7 cellular contexts compared by ENCODE assay signal in the genomic region with DNA sequence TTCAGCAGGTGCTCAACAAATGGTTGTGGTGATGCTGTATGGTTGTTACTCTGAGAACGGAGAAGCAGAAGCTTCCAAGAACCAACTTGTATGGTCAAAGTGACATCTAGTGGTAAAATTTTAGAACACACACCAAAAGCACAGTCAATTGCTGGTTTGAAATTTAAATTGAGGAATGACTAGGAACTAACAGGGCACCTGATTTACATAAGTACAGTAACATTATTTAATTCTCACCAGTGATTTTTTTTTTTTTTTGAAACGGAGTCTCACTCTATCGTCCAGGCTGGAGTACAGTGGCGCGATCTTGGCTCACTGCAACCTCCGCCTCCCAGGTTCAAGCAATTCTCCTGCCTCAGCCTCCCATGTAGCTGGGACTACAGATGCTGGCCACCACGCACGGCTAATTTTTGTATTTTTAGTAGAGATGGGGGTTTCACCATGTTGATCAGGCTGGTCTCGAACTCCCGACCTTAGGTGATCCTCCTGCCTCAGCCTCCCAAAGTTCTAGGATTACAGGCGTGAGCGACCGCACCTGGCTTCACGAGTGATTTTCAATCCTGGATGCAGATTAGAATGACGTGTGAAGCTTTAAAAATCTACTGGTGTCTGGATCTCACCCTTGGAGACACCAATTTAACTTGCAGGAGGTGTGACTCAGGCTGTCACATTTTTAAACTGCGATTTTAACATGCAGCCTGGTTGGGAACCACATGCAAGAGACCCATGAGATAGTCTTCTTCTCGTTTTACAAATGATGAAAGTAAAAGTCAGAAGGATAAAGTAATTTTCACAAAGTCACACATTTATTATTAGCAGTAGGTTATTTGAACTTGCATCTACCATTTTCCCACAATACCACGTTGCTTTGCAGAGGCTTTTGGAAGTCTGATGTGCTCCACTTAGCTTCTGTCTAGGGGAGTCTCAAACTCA. TPM values are rescaled to one million over a fixed set of nuclear protein-coding genes. Genes with fewer than 3 reads are reported as not detected.
DNase-seq lines count a peak whose midpoint lies in the region; ATAC-seq and TF ChIP-seq lines count a peak whose summit lies in the region.

No MANE protein-coding gene starts in this region.

- H3K9ac ChIP-seq in OCI-LY3 (ENCODE audit: low read length): no peak overlapping the region
- no peak overlapping the region for H3K9ac ChIP-seq in colonic mucosa (ENCODE audit: low read depth in 2 of 2, low read length in 2 of 2)

- H3K36me3 ChIP-seq in GM06990 (ENCODE audit: control insufficient read depth, insufficient read depth, low read length) (no peaks in the 10 kb centered on the region), OCI-LY3 (replicated peaks; ENCODE audit: low read depth, low read length) (no peaks in the 10 kb centered on the region), colonic mucosa (no peaks in the 10 kb centered on the region), lower lobe of right lung (no peaks in the 10 kb centered on the region)

- H3K79me2 ChIP-seq in OCI-LY3 (ENCODE audit: low read length): no peaks in the 10 kb centered on the region

- intact Hi-C loops in colonic mucosa (cut with DNase I) (loop anchor here (5.0 to 10.0 kb wide), 2 partner anchors 175 to 298 kb away; no protein-coding TSS in a partner anchor), lower lobe of right lung (cut with DNase I) (no loop called here)

- no peak overlapping the region for H3K4me2 ChIP-seq in OCI-LY3 (ENCODE audit: low read length)

- TF ChIP-seq CTCF in GM06990 (IDR thresholded peaks at IDR 0.05; ENCODE audit: insufficient read depth, low read length, poor library complexity, severe bottlenecking) (peak; percentile 55), OCI-LY3 (IDR thresholded peaks at IDR 0.05; ENCODE audit: low read depth, low read length) (peak; percentile 80), colonic mucosa (IDR thresholded peaks at IDR 0.05) (peak; percentile 53), lower lobe of right lung (IDR thresholded peaks at IDR 0.05) (peak; percentile 72)

- DNase-seq in GM06990 (ENCODE audit: extremely low read depth, insufficient read length) (peak; percentile 48), LHCN-M2 (ENCODE audit: low read depth) (peak; percentile 75), colonic mucosa (no peak), lower lobe of right lung (no peak)
- DNase-seq in activated naive CD4-positive, alpha-beta T cell treated with anti-CD3 and anti-CD28 coated beads, Interleukin-2, amount 50 U/mL, for 16 hours: no peak

- no peak overlapping the region for H3K27ac ChIP-seq in OCI-LY3 (ENCODE audit: low read length)
- H3K27ac ChIP-seq in colonic mucosa: no peak overlapping the region
- H3K27ac ChIP-seq in lower lobe of right lung: no peak overlapping the region

- H3K4me3 ChIP-seq in GM06990 (replicated peaks; ENCODE audit: low read depth, low read length) (no peak overlapping the region), OCI-LY3 (ENCODE audit: low read length) (no peak overlapping the region), colonic mucosa (no peak overlapping the region), lower lobe of right lung (no peak overlapping the region)

- H2AFZ ChIP-seq in OCI-LY3 (ENCODE audit: low read depth, low read length): no peak overlapping the region

- ATAC-seq in lower lobe of right lung (peak; percentile 81 to 85), GM21619 (IDR thresholded peaks at IDR 0.05; ENCODE audit: unreplicated experiment) (no peak)

- H3K9me3 ChIP-seq in OCI-LY3 (ENCODE audit: insufficient read depth, low read length) (no peaks in the 10 kb centered on the region), colonic mucosa (no peaks in the 10 kb centered on the region), lower lobe of right lung (no peaks in the 10 kb centered on the region)

- H4K20me1 ChIP-seq in OCI-LY3 (ENCODE audit: insufficient read depth, low read length): no peaks in the 10 kb centered on the region

- H3K4me1 ChIP-seq in OCI-LY3 (ENCODE audit: low read length): peaks cover 4% of the 10 kb centered on the region; the same call in 1 of the 2 replicates
- no peaks in the 10 kb centered on the region for H3K4me1 ChIP-seq in colonic mucosa
- peaks cover 12% of the 10 kb centered on the region for H3K4me1 ChIP-seq in lower lobe of right lung

- H3K27me3 ChIP-seq in GM06990 (replicated peaks; ENCODE audit: control insufficient read depth, insufficient read depth, low read length) (no peaks in the 10 kb centered on the region), OCI-LY3 (ENCODE audit: low read depth, low read length) (peaks cover 23% of the 10 kb centered on the region), colonic mucosa (no peaks in the 10 kb centered on the region), lower lobe of right lung (ENCODE audit: low read depth) (no peaks in the 10 kb centered on the region)

RNA-seq across cellular contexts. Expression of a gene that starts 14.1 kb away (rescaled TPM):
- 25.2 and 33.3 TPM in 2 replicates for total RNA-seq in LHCN-M2 (2014; rRNA removed)
- 24.8 TPM for polyA plus RNA-seq in LHCN-M2 (2012)
- 100 to 1,000 TPM in 1 of 2 donors, 10 to 100 TPM in 1; 83.1 to 116 TPM for total RNA-seq in colonic mucosa
- total RNA-seq in lower lobe of right lung: 126 TPM

RNA-seq across cellular contexts. Expression of a gene that starts 18.3 kb away (rescaled TPM):
- total RNA-seq in LHCN-M2 (2014; rRNA removed): 25.7 and 26.5 TPM in 2 replicates
- 9.5 TPM for polyA plus RNA-seq in LHCN-M2 (2012)
- 10 to 100 TPM in 1 of 2 donors, 1 to 10 TPM in 1; 8.7 to 15.3 TPM for total RNA-seq in colonic mucosa
- 12.9 TPM for total RNA-seq in lower lobe of right lung

Comparison
In these comparisons a context has a peak if more than half of its experiments do, and no peak if none do; other contexts are left out.
1. DNase-seq: peak in GM06990 (single experiment) and LHCN-M2 (single experiment); none in colonic mucosa (single experiment), lower lobe of right lung (single experiment) and activated naive CD4-positive, alpha-beta T cell treated with anti-CD3 and anti-CD28 coated beads, Interleukin-2, amount 50 U/mL, for 16 hours (single experiment).
2. Peak in every context shown above with its lines, with median percentiles within 50 percentile points of each other: CTCF ChIP-seq.